Comparison of ENCODE assay signal across 8 cellular contexts in the genomic region with DNA sequence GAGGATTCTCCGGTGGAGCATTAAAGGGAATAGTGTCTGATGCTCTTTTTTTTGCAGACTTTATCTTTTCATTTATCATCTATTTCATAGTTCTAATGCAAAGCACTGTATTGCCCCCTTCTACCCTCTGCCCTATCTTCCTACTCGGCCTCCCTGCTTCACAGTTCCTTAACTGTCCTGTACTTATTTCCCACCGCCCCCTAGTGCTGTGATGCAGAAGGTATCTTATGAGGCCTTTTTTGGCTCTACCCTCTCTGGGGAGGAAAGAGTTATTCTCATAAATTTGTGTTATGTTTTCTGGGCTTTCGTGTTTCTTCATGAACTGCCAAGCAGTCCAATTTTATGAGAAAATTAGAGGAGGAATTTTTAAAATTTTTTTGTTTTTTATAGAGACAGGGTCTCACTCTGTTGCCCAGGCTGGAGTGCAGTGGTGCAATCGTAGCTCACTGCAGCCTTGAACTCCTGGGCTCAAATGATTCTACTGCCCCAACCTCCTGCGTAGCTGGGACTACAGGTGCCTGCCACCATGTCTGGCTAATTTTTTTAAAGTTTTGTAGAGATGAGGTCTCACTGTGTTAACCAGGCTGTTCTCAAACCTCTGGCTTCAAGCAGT. TPM values are rescaled to one million over a fixed set of nuclear protein-coding genes. Genes with fewer than 3 reads are reported as not detected.
DNase-seq lines count a peak whose midpoint lies in the region; ATAC-seq and TF ChIP-seq lines count a peak whose summit lies in the region.

No MANE protein-coding gene starts in this region.

- no peaks in the 10 kb centered on the region for H3K27me3 ChIP-seq in effector memory CD4-positive, alpha-beta T cell (replicated peaks; ENCODE audit: control insufficient read depth, insufficient read depth, low read length, poor library complexity, severe bottlenecking)

- peak overlapping the region; percentile 75 for H3K4me3 ChIP-seq in HFF-Myc (replicated peaks; ENCODE audit: low read depth, low read length)
- H3K4me3 ChIP-seq in effector memory CD4-positive, alpha-beta T cell (ENCODE audit: insufficient read depth, low read depth, low read length, poor library complexity, severe bottlenecking), result peak overlapping the region; percentile 72

- ATAC-seq in activated B cell treated with CpG ODN at 0.5 μM for 24 hours (ENCODE audit: low read depth) (peak; percentile 13), memory B cell (ENCODE audit: low read depth) (no peak), GM19452 (IDR thresholded peaks at IDR 0.05; ENCODE audit: unreplicated experiment) (no peak)
- peak; percentile 49 for ATAC-seq in stimulated activated naive CD8-positive, alpha-beta T cell treated with anti-CD3 and anti-CD28 coated beads, Interleukin-15, Interleukin-2, amounts not matched to agents 100 U/mL and 50 U/mL, for 24 hours

- H3K27ac ChIP-seq in effector memory CD4-positive, alpha-beta T cell (ENCODE audit: insufficient read depth, low read length, poor library complexity, severe bottlenecking), result peak overlapping the region; percentile 87

- H3K27me3 Mint-ChIP-seq in activated B cell treated with CpG ODN at 0.5 μM for 24 hours (no peaks in the 10 kb centered on the region), memory B cell (no peaks in the 10 kb centered on the region)

- H3K27ac Mint-ChIP-seq in activated B cell treated with CpG ODN at 0.5 μM for 24 hours (peak overlapping the region; percentile 99), memory B cell (peak overlapping the region; percentile 98)

- peaks cover 15% of the 10 kb centered on the region for H3K36me3 ChIP-seq in effector memory CD4-positive, alpha-beta T cell (ENCODE audit: control insufficient read depth, insufficient read depth, low read length)

- TF ChIP-seq CTCF in HFF-Myc (IDR thresholded peaks at IDR 0.05; ENCODE audit: low read depth, low read length, missing control alignments), result peak; percentile 76
- peak; percentile 26 for TF ChIP-seq CTCF in activated B cell treated with CpG ODN at 0.5 μM for 24 hours (IDR thresholded peaks at IDR 0.05)

- peak; percentile 83 for DNase-seq in G401 (ENCODE audit: low spot score)
- DNase-seq in HFF-Myc (ENCODE audit: extremely low read depth, low read depth), result no peak
- DNase-seq in NCI-H2171 (lab: John Stamatoyannopoulos, UW), result peak; percentile 48
- DNase-seq in activated B cell treated with CpG ODN at 0.5 μM for 24 hours, result no peak
- peak in 1 of 3 donors; percentile 27 for DNase-seq in effector memory CD4-positive, alpha-beta T cell
- peak; percentile 19 to 20 for DNase-seq in memory B cell (ENCODE audit: low spot score in 2 of 2)
- peak; percentile 63 for DNase-seq in stimulated activated naive CD8-positive, alpha-beta T cell treated with anti-CD3 and anti-CD28 coated beads, Interleukin-15, Interleukin-2, amounts not matched to agents 100 U/mL and 50 U/mL, for 24 hours

- POLR2A ChIA-PET in activated B cell treated with CpG ODN at 0.5 μM for 24 hours (lab: Charles Lee), result interaction anchor here (0.8 to 2.9 kb wide), 2 partner anchors 18 to 123 kb away, joined by 3 to 36 read pairs; a partner anchor contains a TSS

- intact Hi-C loops in activated B cell treated with CpG ODN at 0.5 μM for 24 hours (cut with micrococcal nuclease), result loop anchor here (1.0 kb wide), 2 partner anchors 77 to 130 kb away; a partner anchor contains a TSS

- in situ Hi-C loops in G401 (cut with HindIII; ENCODE audit: low sequenced_read_pairs), result no loop called here

- H3K4me1 Mint-ChIP-seq in activated B cell treated with CpG ODN at 0.5 μM for 24 hours (peaks cover 36% of the 10 kb centered on the region), memory B cell (peaks cover 17% of the 10 kb centered on the region)

- H3K4me1 ChIP-seq in effector memory CD4-positive, alpha-beta T cell (ENCODE audit: control insufficient read depth, insufficient read depth, low read length, poor library complexity, severe bottlenecking), result peaks cover 16% of the 10 kb centered on the region

- H3K4me3 Mint-ChIP-seq in activated B cell treated with CpG ODN at 0.5 μM for 24 hours (peak overlapping the region; percentile 100), memory B cell (peak overlapping the region; percentile 100)

- CTCF ChIA-PET in activated B cell treated with CpG ODN at 0.5 μM for 24 hours (lab: Charles Lee), result interaction anchor here (0.7 to 1.2 kb wide), 3 partner anchors 14 to 131 kb away, joined by 3 read pairs; no protein-coding TSS in a partner anchor

- H3K36me3 Mint-ChIP-seq in activated B cell treated with CpG ODN at 0.5 μM for 24 hours (ENCODE audit: low read depth) (peaks cover 36% of the 10 kb centered on the region), memory B cell (peaks cover 14% of the 10 kb centered on the region)

- no peaks in the 10 kb centered on the region for H3K9me3 ChIP-seq in effector memory CD4-positive, alpha-beta T cell (ENCODE audit: control insufficient read depth, low read length)

- H3K9me3 Mint-ChIP-seq in activated B cell treated with CpG ODN at 0.5 μM for 24 hours (no peaks in the 10 kb centered on the region), memory B cell (no peaks in the 10 kb centered on the region)

RNA-seq across cellular contexts. Expression of a gene that starts 1.2 kb away (rescaled TPM):
- total RNA-seq in G401 (2014; rRNA removed; shearing (Covaris generic)), result 6.4 and 27.3 TPM in 2 replicates
- total RNA-seq in activated B cell treated with CpG ODN at 0.5 μM for 24 hours, result 90.1 and 90.6 TPM in 2 replicates

RNA-seq across cellular contexts. Expression of a gene that starts 18.9 kb away (rescaled TPM):
- total RNA-seq in G401 (2014; rRNA removed; shearing (Covaris generic)), result 95.0 and 137 TPM in 2 replicates
- total RNA-seq in activated B cell treated with CpG ODN at 0.5 μM for 24 hours, result 90.5 and 94.7 TPM in 2 replicates

RNA-seq across cellular contexts. Expression of a gene that starts 21.2 kb away (rescaled TPM):
- not detected in 2 replicates for total RNA-seq in G401 (2014; rRNA removed; shearing (Covaris generic))
- total RNA-seq in activated B cell treated with CpG ODN at 0.5 μM for 24 hours, result not detected in 2 replicates

RNA-seq across cellular contexts. Expression of a gene that starts 43.2 kb away (rescaled TPM):
- not detected in 2 replicates for total RNA-seq in G401 (2014; rRNA removed; shearing (Covaris generic))
- not detected in 2 replicates for total RNA-seq in activated B cell treated with CpG ODN at 0.5 μM for 24 hours

Comparison
In these comparisons a context has a peak if more than half of its experiments do, and no peak if none do; other contexts are left out.
1. DNase-seq: peak in G401 (single experiment), NCI-H2171 (single experiment), memory B cell (2 of 2) and stimulated activated naive CD8-positive, alpha-beta T cell treated with anti-CD3 and anti-CD28 coated beads, Interleukin-15, Interleukin-2, amounts not matched to agents 100 U/mL and 50 U/mL, for 24 hours (single experiment); none in HFF-Myc (single experiment) and activated B cell treated with CpG ODN at 0.5 μM for 24 hours (single experiment).
2. ATAC-seq: peak in activated B cell treated with CpG ODN at 0.5 μM for 24 hours (single experiment) and stimulated activated naive CD8-positive, alpha-beta T cell treated with anti-CD3 and anti-CD28 coated beads, Interleukin-15, Interleukin-2, amounts not matched to agents 100 U/mL and 50 U/mL, for 24 hours (single experiment); none in memory B cell (single experiment) and GM19452 (single experiment).